29 cellular contexts compared by ENCODE assay signal in the genomic region with DNA sequence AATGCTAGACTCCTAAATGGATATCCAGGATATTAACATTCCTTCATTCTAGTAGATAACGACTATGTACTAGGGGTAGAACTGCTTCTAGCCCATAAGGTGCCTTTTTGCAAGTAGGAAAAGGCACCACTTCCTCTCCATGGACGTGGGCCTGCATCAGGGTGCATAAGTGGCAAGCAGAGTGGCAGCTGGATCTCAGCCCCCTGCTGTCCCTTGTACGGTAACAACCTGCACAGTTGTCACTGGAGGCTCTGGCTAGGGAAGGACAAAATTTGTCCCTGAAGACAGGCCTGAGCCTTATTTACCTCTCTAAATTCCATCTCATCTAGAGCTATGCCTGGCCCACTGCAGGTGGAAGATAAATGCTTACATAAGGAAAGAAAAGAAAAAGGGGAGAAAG. TPM values are rescaled to one million over a fixed set of nuclear protein-coding genes. Genes with fewer than 3 reads are reported as not detected.
A peak's percentile ranks its signal among the peaks of the same experiment; 100 is the strongest.
DNase-seq lines count a peak whose midpoint lies in the region; ATAC-seq and TF ChIP-seq lines count a peak whose summit lies in the region.
"Had no signal": no experiment of that assay in that cellular context is flagged by ENCODE, and none has a peak within 500 bp of the region (broad histone marks: within the 10 kb centered on the region; RNA-seq: fewer than 3 reads in every experiment).

No MANE protein-coding gene starts in this region.

- H3K4me3 ChIP-seq in sigmoid colon (no peak overlapping the region), tibial artery (no peak overlapping the region)
- H3K4me3 ChIP-seq: A549, GM12878, GM23338 had no signal

- H3K27me3 Mint-ChIP-seq in stimulated activated naive CD8-positive, alpha-beta T cell treated with anti-CD3 and anti-CD28 coated beads, Interleukin-15, Interleukin-2, amounts not matched to agents 100 ng/mL and 50 ng/mL, for 24 hours = no peaks in the 10 kb centered on the region
- H3K27me3 Mint-ChIP-seq in progenitor cell of endocrine pancreas = peaks cover 34% of the 10 kb centered on the region

- H3K9me3 Mint-ChIP-seq in stimulated activated naive CD8-positive, alpha-beta T cell treated with anti-CD3 and anti-CD28 coated beads, Interleukin-15, Interleukin-2, amounts not matched to agents 100 ng/mL and 50 ng/mL, for 24 hours = no peaks in the 10 kb centered on the region
- no peaks in the 10 kb centered on the region for H3K9me3 Mint-ChIP-seq in progenitor cell of endocrine pancreas (ENCODE audit: low read depth)

- peak overlapping the region; percentile 17 for H3K27ac Mint-ChIP-seq in stimulated activated naive CD8-positive, alpha-beta T cell treated with anti-CD3 and anti-CD28 coated beads, Interleukin-15, Interleukin-2, amounts not matched to agents 100 ng/mL and 50 ng/mL, for 24 hours
- no peak overlapping the region for H3K27ac Mint-ChIP-seq in progenitor cell of endocrine pancreas
- H3K27ac Mint-ChIP-seq: CD4-positive, alpha-beta memory T cell; GM23338 had no signal

- H3K4me1 ChIP-seq in sigmoid colon = no peaks in the 10 kb centered on the region
- H3K4me1 ChIP-seq in tibial artery = no peaks in the 10 kb centered on the region
- H3K4me1 ChIP-seq: A549 had no signal

- TF ChIP-seq EP300 in sigmoid colon (IDR thresholded peaks at IDR 0.05) = no peak

- WGBS in sigmoid colon, 2 donors = 60 to 73% methylated on average over 3 of the region's 3 CpGs

- H3K27me3 ChIP-seq in sigmoid colon (no peaks in the 10 kb centered on the region), tibial artery (peaks cover 0 to 8% of the 10 kb centered on the region in 2 donors)

- intact Hi-C loops in sigmoid colon (cut with DNase I) (no loop called here), tibial artery (cut with DNase I; ENCODE audit: low total_unique reads) (no loop called here)

- H3K4me3 Mint-ChIP-seq in stimulated activated naive CD8-positive, alpha-beta T cell treated with anti-CD3 and anti-CD28 coated beads, Interleukin-15, Interleukin-2, amounts not matched to agents 100 ng/mL and 50 ng/mL, for 24 hours = no peak overlapping the region
- H3K4me3 Mint-ChIP-seq in progenitor cell of endocrine pancreas (ENCODE audit: low read depth) = no peak overlapping the region
- H3K4me3 Mint-ChIP-seq: CD4-positive, alpha-beta memory T cell; GM23338 had no signal

- H3K27ac ChIP-seq in sigmoid colon = no peak overlapping the region
- no peak overlapping the region for H3K27ac ChIP-seq in tibial artery
- H3K27ac ChIP-seq: A549, RWPE1 had no signal

- no peak for TF ChIP-seq POLR2A in sigmoid colon (IDR thresholded peaks at IDR 0.05)

- ATAC-seq in stimulated activated naive CD8-positive, alpha-beta T cell treated with anti-CD3 and anti-CD28 coated beads, Interleukin-15, Interleukin-2, amounts not matched to agents 100 U/mL and 50 U/mL, for 24 hours = no peak
- ATAC-seq: A549, GM12878, GM23338, Panc1 had no signal

- DNase-seq in NCI-H82 (lab: John Stamatoyannopoulos, UW) = peak; percentile 64
- DNase-seq in NCI-H82 treated with DMSO at 0.1 percent for 48 hours (lab: John Stamatoyannopoulos, UW; ENCODE audit: unreplicated experiment) = no peak
- no peak for DNase-seq in stimulated activated naive CD8-positive, alpha-beta T cell treated with anti-CD3 and anti-CD28 coated beads, Interleukin-15, Interleukin-2, amounts not matched to agents 100 U/mL and 50 U/mL, for 24 hours
- peak; percentile 26 for DNase-seq in NCI-H146 treated with DMSO at 0.1 percent for 48 hours (lab: John Stamatoyannopoulos, UW; ENCODE audit: unreplicated experiment)
- no peak for DNase-seq in progenitor cell of endocrine pancreas (ENCODE audit: low spot score, unreplicated experiment)
- no peak for DNase-seq in sigmoid colon
- DNase-seq in tibial artery = no peak
- DNase-seq: AML-193; C1 segment of cervical spinal cord; CD4-positive, alpha-beta memory T cell; DMS 273 treated with DMSO at 0.1 percent for 48 hours; DMS79; EL; GDM1; HCEC 1CT; KBM-7; MM.1S; NCI-H1092; NCI-H1417 treated with DMSO at 0.1 percent for 48 hours; NCI-H187 treated with DMSO at 0.1 percent for 48 hours; NCI-H510A treated with DMSO at 0.1 percent for 48 hours; NCI-H748 treated with DMSO at 0.1 percent for 48 hours; SHP77 had no signal

- H3K9me3 ChIP-seq in sigmoid colon = no peaks in the 10 kb centered on the region
- peaks cover 0 to 11% (median 8%) of the 10 kb centered on the region in 3 donors for H3K9me3 ChIP-seq in tibial artery
- H3K9me3 ChIP-seq: A549 had no signal

- H3K36me3 ChIP-seq in sigmoid colon = no peaks in the 10 kb centered on the region
- H3K36me3 ChIP-seq in tibial artery = no peaks in the 10 kb centered on the region

- H3K4me1 Mint-ChIP-seq in stimulated activated naive CD8-positive, alpha-beta T cell treated with anti-CD3 and anti-CD28 coated beads, Interleukin-15, Interleukin-2, amounts not matched to agents 100 ng/mL and 50 ng/mL, for 24 hours (ENCODE audit: low read depth) = peaks cover 44% of the 10 kb centered on the region
- H3K4me1 Mint-ChIP-seq in progenitor cell of endocrine pancreas (ENCODE audit: low read depth) = peaks cover 14% of the 10 kb centered on the region

- TF ChIP-seq CTCF in progenitor cell of endocrine pancreas (IDR thresholded peaks at IDR 0.05; ENCODE audit: unreplicated experiment) (peak; percentile 23), sigmoid colon (IDR thresholded peaks at IDR 0.05) (no peak), tibial artery (IDR thresholded peaks at IDR 0.05) (no peak)

- peaks cover 8% of the 10 kb centered on the region for H3K36me3 Mint-ChIP-seq in stimulated activated naive CD8-positive, alpha-beta T cell treated with anti-CD3 and anti-CD28 coated beads, Interleukin-15, Interleukin-2, amounts not matched to agents 100 ng/mL and 50 ng/mL, for 24 hours (ENCODE audit: low read depth)
- no peaks in the 10 kb centered on the region for H3K36me3 Mint-ChIP-seq in progenitor cell of endocrine pancreas (ENCODE audit: insufficient read depth)

RNA-seq across cellular contexts. Expression of a gene that starts 42.5 kb away (rescaled TPM):
- total RNA-seq in progenitor cell of endocrine pancreas = 17.4 and 19.7 TPM in 2 replicates
- total RNA-seq in sigmoid colon = 10 to 100 TPM; 11.5 to 20.8 (median 18.9) TPM
- polyA plus RNA-seq in sigmoid colon = 10 to 100 TPM in 2 of 3 donors, 1 to 10 TPM in 1; 8.8 to 15.0 (median 13.9) TPM

Comparison
In these comparisons a context has a peak if more than half of its experiments do, and no peak if none do; other contexts are left out.
1. DNase-seq: peak in NCI-H82 (single experiment) and NCI-H146 treated with DMSO at 0.1 percent for 48 hours (single experiment); none in NCI-H82 treated with DMSO at 0.1 percent for 48 hours (single experiment), stimulated activated naive CD8-positive, alpha-beta T cell treated with anti-CD3 and anti-CD28 coated beads, Interleukin-15, Interleukin-2, amounts not matched to agents 100 U/mL and 50 U/mL, for 24 hours (single experiment), progenitor cell of endocrine pancreas (single experiment), sigmoid colon (single experiment) and tibial artery (0 of 2).